25 cellular contexts compared by ENCODE assay signal in the genomic region with DNA sequence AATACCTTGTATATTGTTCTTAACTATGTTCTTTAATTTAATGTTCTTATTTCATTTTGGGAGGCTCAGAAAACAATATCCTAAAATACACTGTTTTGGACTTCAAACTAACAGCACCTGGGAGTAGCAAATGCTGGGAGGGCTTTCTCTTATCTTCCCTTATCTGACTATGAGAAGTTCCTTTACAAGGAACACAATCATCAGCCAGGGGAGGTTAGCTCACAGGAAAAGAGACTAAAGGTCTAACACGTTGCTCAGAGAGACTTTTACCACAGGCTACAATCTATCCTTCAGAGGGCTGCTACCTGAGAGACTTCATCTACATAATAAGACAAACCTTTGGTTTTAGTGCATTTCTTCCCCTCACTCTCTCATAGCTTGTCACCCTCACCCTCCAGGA. TPM values are rescaled to one million over a fixed set of nuclear protein-coding genes. Genes with fewer than 3 reads are reported as not detected.
DNase-seq lines count a peak whose midpoint lies in the region; ATAC-seq, FAIRE-seq and TF ChIP-seq lines count a peak whose summit lies in the region.
"Had no signal": no experiment of that assay in that cellular context is flagged by ENCODE, and none has a peak within 500 bp of the region (broad histone marks: within the 10 kb centered on the region; RNA-seq: fewer than 3 reads in every experiment).

No MANE protein-coding gene starts in this region.

- H3K79me1 ChIP-seq in H1 (ENCODE audit: low read depth, low read length): no peaks in the 10 kb centered on the region

- H2AFZ ChIP-seq in H1 (ENCODE audit: low read length) (no peak overlapping the region), HepG2 (ENCODE audit: low read length) (no peak overlapping the region)

- H3K36me3 ChIP-seq in HUES64 (ENCODE audit: insufficient read depth, low read length): no peaks in the 10 kb centered on the region; the same call in 1 of the 2 replicates
- H3K36me3 ChIP-seq in H1 (ENCODE audit: control insufficient read depth in 2 of 4, insufficient read depth in 4 of 4, low read length in 3 of 4): no peaks in the 10 kb centered on the region
- no peaks in the 10 kb centered on the region for H3K36me3 ChIP-seq in HepG2 (replicated peaks in 1 of 2; ENCODE audit: control insufficient read depth in 1 of 2, insufficient read depth in 2 of 2, low read length in 2 of 2)
- H3K36me3 ChIP-seq: BE2C, HAP-1 had no signal

- intact Hi-C loops in HepG2 (cut with micrococcal nuclease; ENCODE audit: unreplicated experiment): loop anchor here (5.0 kb wide), 1 partner anchor 239 kb away; no protein-coding TSS in a partner anchor
- intact Hi-C loops in left cardiac atrium (cut with DNase I): no loop called here

- DNase-seq in H1 (ENCODE audit: low read depth in 1 of 2, low spot score in 2 of 2) (no peak), HepG2 (ENCODE audit: low spot score) (no peak), left cardiac atrium (no peak), GF-D8 (lab: John Stamatoyannopoulos, UW) (no peak)
- DNase-seq: ACHN; BE2C; C1 segment of cervical spinal cord; CD4-positive, CD25-positive, alpha-beta regulatory T cell; CD8-positive, alpha-beta memory T cell; COR-L47; DMS 273 treated with DMSO at 0.1 percent for 48 hours; DMS53; DND-41; EL; GOT3 had no signal

- TF ChIP-seq POLR2A in H1 (IDR thresholded peaks at IDR 0.05; ENCODE audit: control extremely low read depth in 1 of 2, low read depth in 2 of 2, low read length in 2 of 2) (no peak), HepG2 (IDR thresholded peaks at IDR 0.05; ENCODE audit: insufficient read depth in 1 of 2, low read depth in 2 of 2, low read length in 2 of 2) (no peak)

- no peak overlapping the region for H3K14ac ChIP-seq in H1 (ENCODE audit: insufficient read length)

- ATAC-seq in HepG2 (no peak), left cardiac atrium (no peak), GM21526 (IDR thresholded peaks at IDR 0.05; ENCODE audit: low FRiP score, unreplicated experiment) (no peak), GM19023 (IDR thresholded peaks at IDR 0.05; ENCODE audit: unreplicated experiment) (no peak)

- TF ChIP-seq EP300 in H1 (IDR thresholded peaks at IDR 0.05; ENCODE audit: borderline replicate concordance in 1 of 2, low read depth in 2 of 2, low read length in 2 of 2): no peak
- no peak; a peak in 1 of 4 replicates for TF ChIP-seq EP300 in HepG2 (IDR thresholded peaks at IDR 0.05; ENCODE audit: low read depth in 2 of 2, low read length in 2 of 2)
- TF ChIP-seq EP300 in HepG2 (CRISPR knock-in tag; IDR thresholded peaks at IDR 0.05; ENCODE audit: borderline replicate concordance): no peak

- peak overlapping the region; percentile 30; the same call in 1 of the 2 replicates for H2BK12ac ChIP-seq in H1 (ENCODE audit: low read depth, low read length)

- H3K27me3 ChIP-seq in HUES64 (ENCODE audit: insufficient read depth, low read length): no peaks in the 10 kb centered on the region
- H3K27me3 ChIP-seq in H1 (replicated peaks in 1 of 4; ENCODE audit: control insufficient read depth in 3 of 4, extremely low read depth in 1 of 4, insufficient read depth in 3 of 4, low read length in 3 of 4): no peaks in the 10 kb centered on the region
- no peaks in the 10 kb centered on the region for H3K27me3 ChIP-seq in HepG2 (ENCODE audit: control insufficient read depth in 1 of 2, insufficient read depth in 2 of 2, low read length in 2 of 2)

- H3K56ac ChIP-seq in H1 (replicated peaks; ENCODE audit: insufficient read length, low read depth, low read length): no peak overlapping the region

- no peak overlapping the region for H2BK120ac ChIP-seq in H1 (replicated peaks; ENCODE audit: low read depth, low read length)

- H3K4me1 ChIP-seq in HUES64 (ENCODE audit: insufficient read depth, low read length) (peaks cover 43% of the 10 kb centered on the region), H1 (replicated peaks in 1 of 4; ENCODE audit: control insufficient read depth in 3 of 4, insufficient read depth in 4 of 4, low read length in 3 of 4) (peaks cover 0 to 14% (median 7%) of the 10 kb centered on the region in 4 experiments; a peak in 3 of 7 replicates), HepG2 (ENCODE audit: insufficient read depth, low read length) (peaks cover 81% of the 10 kb centered on the region)
- H3K4me1 ChIP-seq: BE2C had no signal

- H3K9me3 ChIP-seq in HUES64 (ENCODE audit: insufficient read depth, low read depth, low read length) (peaks cover 7% of the 10 kb centered on the region), H1 (ENCODE audit: insufficient read depth in 2 of 2, low read depth in 1 of 2, low read length in 1 of 2) (peaks cover 3 to 6% of the 10 kb centered on the region in 2 experiments; a peak in 2 of 4 replicates), HepG2 (ENCODE audit: low read length) (no peaks in the 10 kb centered on the region)
- H3K9me3 ChIP-seq: BE2C, HAP-1 had no signal

- H3K27ac ChIP-seq in HUES64 (ENCODE audit: low read depth, low read length) (peak overlapping the region; percentile 19; the same call in 1 of the 2 replicates), H1 (ENCODE audit: low read depth, low read length) (no peak overlapping the region), HepG2 (ENCODE audit: extremely low read length, insufficient read depth, low read length) (peak overlapping the region; percentile 90)
- H3K27ac ChIP-seq: HL-60, KMS-11 had no signal

- no peak for FAIRE-seq in H1 (lab: Jason Lieb, UNC)
- no peak for FAIRE-seq in HepG2 (lab: Jason Lieb, UNC)
- FAIRE-seq: A204.1, GM12891 had no signal

- no peak overlapping the region; the same call in 1 of the 2 replicates for H2BK20ac ChIP-seq in H1 (ENCODE audit: low read length)

- H2BK5ac ChIP-seq in H1 (ENCODE audit: low read depth, low read length): no peak overlapping the region

- no peak overlapping the region for H2BK15ac ChIP-seq in H1 (ENCODE audit: low read length)

- no peak overlapping the region for H3K4ac ChIP-seq in H1 (replicated peaks; ENCODE audit: insufficient read length, low read depth, low read length)

- TF ChIP-seq CTCF in H1 (IDR thresholded peaks at IDR 0.05; ENCODE audit: control extremely low read depth in 1 of 3, insufficient read depth in 1 of 3, low read depth in 1 of 3, low read length in 3 of 3) (no peak), HepG2 (CRISPR knock-in tag; IDR thresholded peaks at IDR 0.05) (no peak)

- no peak for TF ChIP-seq RAD21 in H1 (IDR thresholded peaks at IDR 0.05 in 1 of 2, conservative IDR thresholded peaks at IDR 0.05 in 1 of 2; ENCODE audit: low read depth in 2 of 2, low read length in 2 of 2)
- TF ChIP-seq RAD21 in HepG2 (CRISPR knock-in tag; IDR thresholded peaks at IDR 0.05): no peak

- in situ Hi-C loops in HepG2 (cut with HindIII; ENCODE audit: extremely low pct_ligation_motif_present, low pct_unique_long_range_greater_than_20kb): no loop called here

- no peak overlapping the region for H2AK5ac ChIP-seq in H1 (ENCODE audit: low read depth, low read length)

- H3K23me2 ChIP-seq in H1 (ENCODE audit: low read depth, low read length): no peaks in the 10 kb centered on the region

- 0 out of 2 replicates have a peak overlapping the region, but pooled peaks have one; percentile 3 for H3K9ac ChIP-seq in HUES64 (ENCODE audit: low read depth, low read length)
- H3K9ac ChIP-seq in H1 (replicated peaks in 1 of 4; ENCODE audit: extremely low read depth in 1 of 4, low read depth in 3 of 4, low read length in 3 of 4): no peak overlapping the region
- H3K9ac ChIP-seq in HepG2 (ENCODE audit: insufficient read depth, low read depth, low read length): no peak overlapping the region
- H3K9ac ChIP-seq: KMS-11 had no signal

- H3K18ac ChIP-seq in H1 (ENCODE audit: extremely low read depth, low read length): no peak overlapping the region

- no peak overlapping the region for H3K4me2 ChIP-seq in H1 (ENCODE audit: insufficient read depth in 1 of 2, low read depth in 2 of 2, low read length in 2 of 2)
- H3K4me2 ChIP-seq in HepG2 (ENCODE audit: low read depth, low read length): no peak overlapping the region
- H3K4me2 ChIP-seq: KMS-11 had no signal

- H4K8ac ChIP-seq in H1 (ENCODE audit: extremely low read depth, insufficient read depth, low read length): no peak overlapping the region

- no peak overlapping the region for H3K4me3 ChIP-seq in HUES64 (ENCODE audit: low read length)
- no peak overlapping the region for H3K4me3 ChIP-seq in H1 (ENCODE audit: extremely low read depth in 1 of 4, insufficient read depth in 2 of 4, low read depth in 3 of 4, low read length in 4 of 4)
- H3K4me3 ChIP-seq in HepG2 (replicated peaks in 1 of 3; ENCODE audit: insufficient read depth in 1 of 3, low read depth in 2 of 3, low read length in 3 of 3): no peak overlapping the region
- H3K4me3 ChIP-seq: HAP-1 had no signal

- no peak overlapping the region for H4K5ac ChIP-seq in H1 (ENCODE audit: insufficient read length, low read depth, low read length)

- no TSS peak for BruUV-seq in HepG2 (replicated peaks; lab: Mats Ljungman, UMichigan)

- no peaks in the 10 kb centered on the region for H4K20me1 ChIP-seq in H1 (replicated peaks in 1 of 2; ENCODE audit: control insufficient read depth in 1 of 2, insufficient read depth in 2 of 2, low read length in 2 of 2)
- H4K20me1 ChIP-seq in HepG2 (ENCODE audit: insufficient read depth, low read length): no peaks in the 10 kb centered on the region

- CTCF ChIA-PET in H1 (lab: Charles Lee; ENCODE audit: partially characterized antibody): interaction anchor here (0.7 to 1.4 kb wide), 3 partner anchors 11 to 34 kb away, joined by 3 read pairs; no protein-coding TSS in a partner anchor
- CTCF ChIA-PET in HepG2 (lab: Yijun Ruan, JAX; ENCODE audit: low intra/inter-chr PET ratio, low total read pairs): no interaction called here

- POLR2A ChIA-PET in H1 (lab: Charles Lee; ENCODE audit: partially characterized antibody): interaction anchor here (2.1 to 19.5 kb wide), 2 partner anchors 53 to 61 kb away, joined by 11 to 369 read pairs; no protein-coding TSS in a partner anchor
- POLR2A ChIA-PET in HepG2 (lab: Yijun Ruan, JAX): no interaction called here

- whole genome bisulfite sequencing in HUES64: 37% methylated on average over 1 of the region's 1 CpG
- WGBS in H1 (ENCODE audit: extremely low coverage in 1 of 2, insufficient coverage in 1 of 2, insufficient read length in 1 of 2, insufficient replicate concordance in 2 of 2, low coverage in 1 of 2, low lambda C conversion rate in 2 of 2, missing lambda C conversion rate in 1 of 2), 2 experiments: 55% methylated on average over 1 of the region's 1 CpG; no CpG with 5 or more reads in 1 of the 2 experiments
- 16% methylated on average over 1 of the region's 1 CpG for WGBS in HepG2 (ENCODE audit: low lambda C conversion rate)

- H3K23ac ChIP-seq in H1 (ENCODE audit: insufficient read length): no peak overlapping the region

- H3K79me2 ChIP-seq in H1 (ENCODE audit: control insufficient read depth in 1 of 2, insufficient read depth in 2 of 2, low read length in 2 of 2): peaks cover 0 to 19% of the 10 kb centered on the region in 2 experiments; a peak in 2 of 4 replicates
- no peaks in the 10 kb centered on the region for H3K79me2 ChIP-seq in HepG2 (ENCODE audit: insufficient read depth, low read length)

- no peak overlapping the region for H4K91ac ChIP-seq in H1 (replicated peaks; ENCODE audit: insufficient read length, low read length)

RNA-seq across cellular contexts. Expression of a gene that starts 35.7 kb away (rescaled TPM):
- not detected for polyA plus RNA-seq in HUES64 (2013, experiment 1 of 2)
- polyA plus RNA-seq in HUES64 (2013, experiment 2 of 2): not detected
- total RNA-seq in H1 (2021; fragmentation: NEBNext Ultra II Directional; extraction: Animal tissue kit (Norgen Biotek cat#: 25700)): not detected in 2 replicates
- not detected in 2 replicates for polyA plus RNA-seq in H1 (2011; rRNA removed)
- not detected for polyA plus RNA-seq in H1 (2011; cell fraction: cytosol; rRNA removed)
- polyA plus RNA-seq in H1 (2011; cell fraction: nucleus; rRNA removed): not detected
- polyA plus RNA-seq in H1 (2012, experiment 1 of 2): not detected in 4 replicates
- not detected for polyA plus RNA-seq in H1 (2012, experiment 2 of 2)
- polyA plus RNA-seq in H1 (2013, experiment 1 of 2): not detected
- polyA plus RNA-seq in H1 (2013, experiment 2 of 2): 0.02 TPM
- polyA minus RNA-seq in H1 (2011; rRNA and poly(A)+ RNA removed): not detected in 2 replicates
- not detected for polyA minus RNA-seq in H1 (2011; cell fraction: cytosol; rRNA and poly(A)+ RNA removed)
- not detected for polyA minus RNA-seq in H1 (2011; cell fraction: nucleus; rRNA and poly(A)+ RNA removed)
- total RNA-seq in HepG2 (2016; rRNA removed; fragmentation: Illumina TruSeq; extraction: Trizol): not detected in 2 replicates
- not detected in 2 replicates for total RNA-seq in HepG2 (2016; cell fraction: cytosol; rRNA removed; fragmentation: Illumina TruSeq; extraction: Trizol; ENCODE audit: low read depth)
- total RNA-seq in HepG2 (2016; cell fraction: insoluble cytoplasmic fraction; rRNA removed; fragmentation: Illumina TruSeq; extraction: Trizol): not detected in 2 replicates
- not detected in 2 replicates for total RNA-seq in HepG2 (2016; cell fraction: membrane; rRNA removed; fragmentation: Illumina TruSeq; extraction: Trizol)
- not detected in 2 replicates for total RNA-seq in HepG2 (2016; cell fraction: nucleus; rRNA removed; fragmentation: Illumina TruSeq; extraction: Trizol)
- polyA plus RNA-seq in HepG2 (2011; rRNA removed): 0.04 TPM in 1 of 2 replicates, not detected in the other
- polyA plus RNA-seq in HepG2 (2011; cell fraction: cytosol; rRNA removed): not detected in 2 replicates
- polyA plus RNA-seq in HepG2 (2011; cell fraction: nucleus; rRNA removed): not detected in 2 replicates
- polyA plus RNA-seq in HepG2 (2012): not detected in 2 replicates
- polyA plus RNA-seq in HepG2 (2016; cell fraction: cytosol; fragmentation: Illumina TruSeq; extraction: Trizol; ENCODE audit: low read depth): not detected in 2 replicates
- polyA plus RNA-seq in HepG2 (2016; cell fraction: insoluble cytoplasmic fraction; fragmentation: Illumina TruSeq; extraction: Trizol; ENCODE audit: low read depth): not detected in 2 replicates
- polyA plus RNA-seq in HepG2 (2016; cell fraction: membrane; fragmentation: Illumina TruSeq; extraction: Trizol; ENCODE audit: low read depth): not detected in 2 replicates
- polyA plus RNA-seq in HepG2 (2016; cell fraction: nucleus; fragmentation: Illumina TruSeq; extraction: Trizol; ENCODE audit: insufficient read depth, low read depth): not detected in 2 replicates
- polyA minus RNA-seq in HepG2 (2011; rRNA and poly(A)+ RNA removed; ENCODE audit: low replicate concordance): 0.14 TPM in 1 of 2 replicates, not detected in the other
- not detected in 2 replicates for polyA minus RNA-seq in HepG2 (2011; cell fraction: cytosol; rRNA and poly(A)+ RNA removed)
- polyA minus RNA-seq in HepG2 (2011; cell fraction: nucleus; rRNA and poly(A)+ RNA removed): not detected in 2 replicates
- total RNA-seq in left cardiac atrium: not detected
- total RNA-seq: CD4-positive, CD25-positive, alpha-beta regulatory T cell; CD8-positive, alpha-beta memory T cell; G401; HT1080 had no signal
- polyA plus RNA-seq: CD4-positive, CD25-positive, alpha-beta regulatory T cell; CD8-positive, alpha-beta memory T cell had no signal
